ENCODE assay signal across 8 cellular contexts in the genomic region with DNA sequence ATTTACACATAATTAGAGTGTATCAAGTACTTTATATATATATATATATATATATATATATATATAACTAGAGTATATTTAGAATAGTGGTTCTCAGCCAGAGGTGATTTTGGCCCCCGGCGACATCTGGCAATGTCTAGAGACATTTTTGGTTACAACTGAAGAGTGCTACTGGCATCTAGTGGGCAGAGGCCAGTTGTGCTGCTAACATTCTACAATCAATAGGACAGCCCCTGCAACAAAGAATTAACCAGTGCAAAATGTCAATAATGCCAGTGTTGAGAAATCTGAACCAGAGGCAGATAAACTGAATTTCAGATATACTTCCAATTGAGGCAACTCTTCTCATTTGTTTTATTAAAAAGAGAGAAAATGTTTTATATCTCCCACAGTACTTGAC. TPM values are rescaled to one million over a fixed set of nuclear protein-coding genes. Genes with fewer than 3 reads are reported as not detected.
DNase-seq lines count a peak whose midpoint lies in the region; ATAC-seq and TF ChIP-seq lines count a peak whose summit lies in the region.

No MANE protein-coding gene starts in this region.

- H3K9me3 ChIP-seq in PC-9 (ENCODE audit: insufficient read depth, low read depth) = no peaks in the 10 kb centered on the region

- H4K20me1 ChIP-seq in PC-9 (ENCODE audit: insufficient read depth) = no peaks in the 10 kb centered on the region

- peaks cover 44% of the 10 kb centered on the region for H3K79me2 ChIP-seq in PC-9 (ENCODE audit: low read depth)

- no TSS peak for BruUV-seq in PC-9 (replicated peaks; lab: Mats Ljungman, UMichigan)

- H3K4me2 ChIP-seq in PC-9 = no peak overlapping the region

- H3K27me3 ChIP-seq in PC-9 (ENCODE audit: insufficient read depth, low read depth) = no peaks in the 10 kb centered on the region

- POLR2A ChIA-PET in AG04449 (lab: Yijun Ruan, JAX) (no interaction called here), PC-9 (lab: Charles Lee; ENCODE audit: unreplicated experiment) (no interaction called here), RWPE1 (lab: Yijun Ruan, JAX; ENCODE audit: low non-redundant PET) (no interaction called here)

- H3F3A ChIP-seq in PC-9 (ENCODE audit: insufficient read depth, low read depth) = no peaks in the 10 kb centered on the region

- no peaks in the 10 kb centered on the region for H3K9me2 ChIP-seq in PC-9 (ENCODE audit: insufficient read depth)

- peak; percentile 14 for TF ChIP-seq CTCF in AG04449 (IDR thresholded peaks at IDR 0.05; ENCODE audit: insufficient read depth, low read length, missing control alignments)
- peak; percentile 52 for TF ChIP-seq CTCF in GM12864 (IDR thresholded peaks at IDR 0.05; ENCODE audit: low read depth, low read length, missing control alignments)
- 0 out of 2 replicates have a peak, but pooled peaks have one; percentile 33 for TF ChIP-seq CTCF in PC-9 (conservative IDR thresholded peaks at IDR 0.05)
- TF ChIP-seq CTCF in neural crest cell (conservative IDR thresholded peaks at IDR 0.05) = peak; percentile 56
- TF ChIP-seq CTCF in RWPE1 (conservative IDR thresholded peaks at IDR 0.05; ENCODE audit: low read depth) = no peak

- no peak overlapping the region for H2AFZ ChIP-seq in PC-9

- H3K27ac ChIP-seq in PC-9 = no peak overlapping the region
- H3K27ac ChIP-seq in RWPE1 = no peak overlapping the region

- no peak for DNase-seq in AG04449 (ENCODE audit: low read depth, low spot score)
- DNase-seq in GM12864 (ENCODE audit: low read depth) = no peak
- DNase-seq in PC-9 = no peak
- peak; percentile 19 to 36 (median 24) for DNase-seq in effector memory CD8-positive, alpha-beta T cell
- no peak for DNase-seq in neural crest cell (ENCODE audit: low read depth, low spot score)
- no peak for DNase-seq in T1000 (lab: John Stamatoyannopoulos, UW)
- DNase-seq in RWPE1 (ENCODE audit: low spot score) = no peak

- peak; percentile 56 for ATAC-seq in HG02852 (IDR thresholded peaks at IDR 0.05; ENCODE audit: unreplicated experiment)
- peak; percentile 72 for ATAC-seq in effector memory CD8-positive, alpha-beta T cell (replicated peaks)

- H3K4me3 Mint-ChIP-seq in effector memory CD8-positive, alpha-beta T cell = no peak overlapping the region
- H3K4me3 Mint-ChIP-seq in neural crest cell = no peak overlapping the region

- H3K4me3 ChIP-seq in AG04449 (ENCODE audit: low read depth, low read length) = no peak overlapping the region
- H3K4me3 ChIP-seq in GM12864 (ENCODE audit: low read depth, low read length) = no peak overlapping the region
- no peak overlapping the region for H3K4me3 ChIP-seq in PC-9

- no peaks in the 10 kb centered on the region for H3K9me3 Mint-ChIP-seq in effector memory CD8-positive, alpha-beta T cell
- no peaks in the 10 kb centered on the region for H3K9me3 Mint-ChIP-seq in neural crest cell

- CTCF ChIA-PET in AG04449 (lab: Yijun Ruan, JAX) (interaction anchor here (0.7 to 2.2 kb wide), 8 partner anchors 11 to 257 kb away, joined by 3 to 14 read pairs (median 4); partner anchors contain the start of gene TSHR), PC-9 (lab: Charles Lee) (no interaction called here), RWPE1 (lab: Yijun Ruan, JAX) (interaction anchor here (0.6 to 0.7 kb wide), 2 partner anchors 32 to 1834 kb away, joined by 3 to 4 read pairs; no protein-coding TSS in a partner anchor)

- peaks cover 10 to 48% of the 10 kb centered on the region in 2 donors for H3K4me1 Mint-ChIP-seq in effector memory CD8-positive, alpha-beta T cell (ENCODE audit: low read depth in 2 of 2)
- H3K4me1 Mint-ChIP-seq in neural crest cell = peaks cover 30% of the 10 kb centered on the region

- no peaks in the 10 kb centered on the region for H3K4me1 ChIP-seq in PC-9 (replicated peaks; ENCODE audit: insufficient read depth)

- H3K27me3 Mint-ChIP-seq in effector memory CD8-positive, alpha-beta T cell = no peaks in the 10 kb centered on the region
- no peaks in the 10 kb centered on the region for H3K27me3 Mint-ChIP-seq in neural crest cell (ENCODE audit: low read depth)

- H3K27ac Mint-ChIP-seq in effector memory CD8-positive, alpha-beta T cell = peak overlapping the region; percentile 21 to 78
- H3K27ac Mint-ChIP-seq in neural crest cell (ENCODE audit: unreplicated experiment) = no peak overlapping the region

- H3K36me3 Mint-ChIP-seq in effector memory CD8-positive, alpha-beta T cell (ENCODE audit: insufficient read depth) = peaks cover 52% of the 10 kb centered on the region
- H3K36me3 Mint-ChIP-seq in neural crest cell (ENCODE audit: low read depth) = peaks cover 31% of the 10 kb centered on the region

- H3K36me3 ChIP-seq in PC-9 (ENCODE audit: low read depth) = peaks cover 8% of the 10 kb centered on the region; the same call in 1 of the 2 replicates

- intact Hi-C loops in PC-9 (cut with micrococcal nuclease; ENCODE audit: unreplicated experiment) = no loop called here

RNA-seq across cellular contexts. Expression of gene GTF2A1, which starts 8.9 kb away (rescaled TPM):
- total RNA-seq in PC-9 (2021) (6.7 and 13.9 TPM in 2 replicates), neural crest cell (42.0 and 42.7 TPM in 2 replicates)

Comparison
In these comparisons a context has a peak if more than half of its experiments do, and no peak if none do; other contexts are left out.
1. DNase-seq: peak in effector memory CD8-positive, alpha-beta T cell (3 of 3); none in AG04449 (single experiment), GM12864 (single experiment), PC-9 (0 of 2), neural crest cell (single experiment), T1000 (single experiment) and RWPE1 (single experiment).